13 cellular contexts compared by ENCODE assay signal in the genomic region with DNA sequence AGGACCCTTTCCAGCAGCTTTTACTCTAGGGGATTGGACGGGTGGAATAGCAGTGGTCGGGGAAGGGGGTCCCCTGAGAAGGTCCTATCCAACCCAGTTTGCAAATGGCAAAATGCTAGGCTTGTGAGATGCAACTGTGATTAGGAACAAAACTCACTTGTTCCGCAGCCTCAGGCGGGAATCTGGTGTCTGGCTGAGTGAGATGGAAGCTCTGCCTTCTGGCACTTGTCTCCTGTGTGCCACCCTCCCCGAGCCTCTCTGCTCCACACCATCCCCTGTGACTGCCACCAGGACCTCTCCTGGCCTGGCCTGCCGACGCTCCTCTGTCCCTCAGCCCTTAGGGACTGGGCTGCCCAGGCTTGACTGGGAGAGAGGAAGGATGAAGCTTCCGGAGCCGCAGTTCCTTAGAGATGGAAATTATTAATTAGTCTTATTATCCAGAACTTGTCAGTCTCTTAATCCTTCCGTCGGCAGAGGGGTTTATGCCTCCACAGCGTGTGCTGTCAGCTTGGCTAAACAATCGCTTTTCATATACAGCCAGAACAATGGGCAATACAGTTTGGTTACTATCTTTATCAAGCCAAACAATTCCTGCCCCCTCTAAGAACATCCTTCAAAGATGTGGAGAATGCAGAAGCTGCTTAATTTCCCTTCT.
DNase-seq lines count a peak whose midpoint lies in the region; ATAC-seq, FAIRE-seq and TF ChIP-seq lines count a peak whose summit lies in the region.
"Had no signal": no experiment of that assay in that cellular context is flagged by ENCODE, and none has a peak within 500 bp of the region (broad histone marks: within the 10 kb centered on the region; RNA-seq: fewer than 3 reads in every experiment).

No MANE protein-coding gene starts in this region.

- H4K20me1 ChIP-seq in GM23248 (ENCODE audit: insufficient read depth) (no peaks in the 10 kb centered on the region), astrocyte (ENCODE audit: insufficient read depth, low read length) (no peaks in the 10 kb centered on the region)

- ATAC-seq in HG03354 (IDR thresholded peaks at IDR 0.05; ENCODE audit: poor library complexity, severe bottlenecking, unreplicated experiment): no peak
- ATAC-seq: activated CD4-positive, CD25-positive, alpha-beta regulatory T cell treated with anti-CD3 and anti-CD28 coated beads, Interleukin-2, amount 50 U/mL, for 24 hours; CD8-positive, alpha-beta T cell had no signal

- peaks cover 12% of the 10 kb centered on the region for H3K27me3 Mint-ChIP-seq in astrocyte (ENCODE audit: low read depth, unreplicated experiment)

- H3K4me2 ChIP-seq in GM23248 (ENCODE audit: unreplicated experiment) (peak overlapping the region; percentile 34), astrocyte (ENCODE audit: low read length) (peak overlapping the region; percentile 36)

- H3K4me3 ChIP-seq in GM23248 (no peak overlapping the region), astrocyte (ENCODE audit: insufficient read depth, low read depth, low read length) (no peak overlapping the region), kidney (ENCODE audit: low read length in 2 of 2) (no peak overlapping the region), small intestine (ENCODE audit: low read depth in 1 of 2, low read length in 2 of 2) (no peak overlapping the region)

- H3K79me2 ChIP-seq in GM23248 (ENCODE audit: insufficient read depth): no peaks in the 10 kb centered on the region
- H3K79me2 ChIP-seq in astrocyte (ENCODE audit: insufficient read depth, low read length): no peaks in the 10 kb centered on the region

- H3K36me3 ChIP-seq in GM23248 (ENCODE audit: low read depth) (no peaks in the 10 kb centered on the region), astrocyte (ENCODE audit: insufficient read depth, low read length) (no peaks in the 10 kb centered on the region), kidney (ENCODE audit: control insufficient read depth in 1 of 2, insufficient read depth in 2 of 2, low read length in 2 of 2) (no peaks in the 10 kb centered on the region), small intestine (ENCODE audit: control insufficient read depth in 2 of 2, insufficient read depth in 2 of 2, low read length in 2 of 2) (no peaks in the 10 kb centered on the region)

- H3K27me3 ChIP-seq in GM23248 (replicated peaks; ENCODE audit: insufficient read depth): no peaks in the 10 kb centered on the region
- no peaks in the 10 kb centered on the region for H3K27me3 ChIP-seq in astrocyte (ENCODE audit: insufficient read depth, low read length)
- peaks cover 0 to 2% of the 10 kb centered on the region in 2 donors for H3K27me3 ChIP-seq in small intestine (ENCODE audit: control insufficient read depth in 2 of 2, insufficient read depth in 2 of 2, low read length in 2 of 2)

- H3K9me3 ChIP-seq in GM23248 (ENCODE audit: low read depth) (no peaks in the 10 kb centered on the region), astrocyte (ENCODE audit: insufficient read depth, low read depth, low read length) (no peaks in the 10 kb centered on the region), kidney (ENCODE audit: control insufficient read depth in 1 of 2, low read length in 2 of 2) (no peaks in the 10 kb centered on the region), small intestine (ENCODE audit: control insufficient read depth, low read depth) (no peaks in the 10 kb centered on the region)

- TF ChIP-seq CTCF in astrocyte (IDR thresholded peaks at IDR 0.05; ENCODE audit: insufficient read depth, low read depth, low read length): no peak
- no peak for TF ChIP-seq CTCF in kidney (IDR thresholded peaks at IDR 0.05; ENCODE audit: borderline replicate concordance, extremely low read depth, insufficient read depth)

- in situ Hi-C loops in GM23248 (cut with MboI): no loop called here

- WGBS in GM23248 (ENCODE audit: low coverage in 1 of 2, low lambda C conversion rate in 2 of 2, missing lambda C conversion rate in 2 of 2), 2 experiments: 63 to 72% methylated on average over 13 of the region's 13 CpGs
- WGBS in small intestine, 3 donors: 32 to 40% (median 33%) methylated on average over 13 of the region's 13 CpGs

- peak overlapping the region; percentile 65 for H3K9ac ChIP-seq in GM23248
- peak overlapping the region; percentile 55 for H3K9ac ChIP-seq in astrocyte (ENCODE audit: low read length)
- no peak overlapping the region for H3K9ac ChIP-seq in kidney (ENCODE audit: low read length in 2 of 2)

- H3K9me2 ChIP-seq in GM23248 (ENCODE audit: insufficient read depth): no peaks in the 10 kb centered on the region

- H2AFZ ChIP-seq in GM23248 (peak overlapping the region; percentile 51), astrocyte (ENCODE audit: low read depth, low read length) (no peak overlapping the region)

- H3K27ac ChIP-seq in GM23248 (peak overlapping the region; percentile 79), astrocyte (ENCODE audit: low read depth, low read length) (peak overlapping the region; percentile 36), kidney (ENCODE audit: low read depth in 2 of 2, low read length in 2 of 2) (peak overlapping the region; percentile 76 to 85), small intestine (ENCODE audit: low read depth in 1 of 2, low read length in 1 of 2) (peak overlapping the region; percentile 24 to 89)

- FAIRE-seq in astrocyte (lab: Jason Lieb, UNC) (no peak), kidney (lab: Jason Lieb, UNC) (no peak), small intestine (lab: Jason Lieb, UNC) (no peak)

- H3K9me3 Mint-ChIP-seq in astrocyte (ENCODE audit: unreplicated experiment): no peaks in the 10 kb centered on the region
- H3K9me3 Mint-ChIP-seq: CD8-positive, alpha-beta T cell had no signal

- H3F3A ChIP-seq in GM23248 (ENCODE audit: insufficient read depth): 0 out of 2 replicates have a peak, but pooled peaks cover 8% of the 10 kb centered on the region

- no peak overlapping the region for H3K27ac Mint-ChIP-seq in astrocyte (ENCODE audit: unreplicated experiment)
- H3K27ac Mint-ChIP-seq: CD8-positive, alpha-beta T cell had no signal

- intact Hi-C loops in kidney (cut with DNase I): no loop called here

- H3K4me1 ChIP-seq in GM23248 (ENCODE audit: insufficient read depth) (peaks cover 9% of the 10 kb centered on the region), astrocyte (ENCODE audit: insufficient read depth, low read length) (peaks cover 9% of the 10 kb centered on the region), kidney (ENCODE audit: control insufficient read depth in 1 of 2, insufficient read depth in 1 of 2, low read depth in 1 of 2, low read length in 2 of 2) (no peaks in the 10 kb centered on the region), small intestine (ENCODE audit: control insufficient read depth in 2 of 2, insufficient read depth in 1 of 2, low read depth in 1 of 2, low read length in 1 of 2) (no peaks in the 10 kb centered on the region)

- DNase-seq in GM23248 (no peak), astrocyte (ENCODE audit: low read depth) (no peak), kidney (no peak), small intestine (no peak), cortex of kidney (lab: John Stamatoyannopoulos, UW) (no peak), NCI-H1105 treated with DMSO at 0.1 percent for 48 hours (lab: John Stamatoyannopoulos, UW) (no peak)
- DNase-seq in activated CD4-positive, alpha-beta T cell treated with anti-CD3 and anti-CD28 coated beads for 1 hour: no peak
- DNase-seq: activated T-cell treated with anti-CD3 and anti-CD28 coated beads, Interleukin-2, amount 50 U/mL, for 1 hour; CD8-positive, alpha-beta T cell; GF-D8; stimulated activated naive CD4-positive, alpha-beta T cell had no signal

- H3K4me1 Mint-ChIP-seq in astrocyte (ENCODE audit: low read depth, unreplicated experiment): peaks cover 5% of the 10 kb centered on the region

- no peaks in the 10 kb centered on the region for H3K36me3 Mint-ChIP-seq in astrocyte (ENCODE audit: low read depth, unreplicated experiment)
- H3K36me3 Mint-ChIP-seq: CD8-positive, alpha-beta T cell had no signal

- no peak overlapping the region for H3K4me3 Mint-ChIP-seq in astrocyte (ENCODE audit: unreplicated experiment)
- H3K4me3 Mint-ChIP-seq: CD8-positive, alpha-beta T cell had no signal

Comparison
In these comparisons a context has a peak if more than half of its experiments do, and no peak if none do; other contexts are left out.
1. H3K9ac ChIP-seq: peak in GM23248 (single experiment) and astrocyte (single experiment); none in kidney (0 of 2).
2. Peak in every context shown above with its lines, with median percentiles within 50 percentile points of each other: H3K27ac ChIP-seq.